ENCODE assay signal across 17 cellular contexts in genomic region chr2:51789908-51790307, GRCh38.
DNase-seq lines count a peak whose midpoint lies in the region; ATAC-seq and TF ChIP-seq lines count a peak whose summit lies in the region.
"Had no signal": no experiment of that assay in that cellular context is flagged by ENCODE, and none has a peak within 500 bp of the region (broad histone marks: within the 10 kb centered on the region; RNA-seq: fewer than 3 reads in every experiment).

No MANE protein-coding gene starts in this region.

- peak overlapping the region; percentile 50 for H3K4me2 ChIP-seq in PC-3 (ENCODE audit: low read length)
- H3K4me2 ChIP-seq in osteoblast (ENCODE audit: insufficient read depth, low read length), result peak overlapping the region; percentile 32
- H3K4me2 ChIP-seq in trophoblast cell (ENCODE audit: low read length), result no peak overlapping the region

- CTCF ChIA-PET in PC-3 (lab: Charles Lee), result no interaction called here

- peak; percentile 98 for ATAC-seq in PC-3
- ATAC-seq in HG03097 (IDR thresholded peaks at IDR 0.05; ENCODE audit: low FRiP score, unreplicated experiment), result no peak
- ATAC-seq in sciatic nerve, result no peak
- ATAC-seq: HepG2 had no signal

- H4K20me1 ChIP-seq in PC-3 (ENCODE audit: low read length), result no peaks in the 10 kb centered on the region
- H4K20me1 ChIP-seq in osteoblast (ENCODE audit: insufficient read depth, low read length), result no peaks in the 10 kb centered on the region

- no peak overlapping the region for H4K8ac ChIP-seq in trophoblast cell (ENCODE audit: low read depth, low read length)

- no peak overlapping the region for H2BK120ac ChIP-seq in trophoblast cell (ENCODE audit: insufficient read depth, low read length, poor library complexity)

- no peak overlapping the region for H3K23ac ChIP-seq in trophoblast cell (ENCODE audit: low read length)

- H3K4me1 ChIP-seq in PC-3 (ENCODE audit: insufficient read depth, low read length), result peaks cover 12% of the 10 kb centered on the region
- peaks cover 5% of the 10 kb centered on the region for H3K4me1 ChIP-seq in osteoblast (ENCODE audit: insufficient read depth, low read length)
- no peaks in the 10 kb centered on the region for H3K4me1 ChIP-seq in trophoblast cell (ENCODE audit: control insufficient read depth in 1 of 2, insufficient read depth in 2 of 2, low read length in 2 of 2)
- H3K4me1 ChIP-seq: BE2C, HAP-1 had no signal

- no peaks in the 10 kb centered on the region for H3K36me3 ChIP-seq in PC-3 (ENCODE audit: low read depth, low read length)
- H3K36me3 ChIP-seq in osteoblast (ENCODE audit: insufficient read depth, low read length), result no peaks in the 10 kb centered on the region
- no peaks in the 10 kb centered on the region for H3K36me3 ChIP-seq in trophoblast cell (ENCODE audit: control insufficient read depth in 1 of 2, insufficient read depth in 2 of 2, low read length in 2 of 2)
- H3K36me3 ChIP-seq: BE2C, HAP-1 had no signal

- H3K14ac ChIP-seq in trophoblast cell (ENCODE audit: low read length), result no peak overlapping the region

- H2BK5ac ChIP-seq in trophoblast cell (ENCODE audit: low read depth, low read length, poor library complexity), result no peak overlapping the region

- H2AFZ ChIP-seq in PC-3 (ENCODE audit: low read length), result no peak overlapping the region
- H2AFZ ChIP-seq in osteoblast (ENCODE audit: low read length), result peak overlapping the region; percentile 69
- H2AFZ ChIP-seq in trophoblast cell (ENCODE audit: insufficient read depth, low read length, poor library complexity), result no peak overlapping the region

- H3K79me2 ChIP-seq in PC-3 (ENCODE audit: low read length) (no peaks in the 10 kb centered on the region), osteoblast (ENCODE audit: insufficient read depth, low read length) (no peaks in the 10 kb centered on the region), trophoblast cell (ENCODE audit: control insufficient read depth, insufficient read depth, low read length, poor library complexity) (no peaks in the 10 kb centered on the region)

- no peaks in the 10 kb centered on the region for H3F3A ChIP-seq in PC-3 (ENCODE audit: low read length, unreplicated experiment)

- H4K91ac ChIP-seq in trophoblast cell (ENCODE audit: low read depth, low read length), result no peak overlapping the region

- H3K9me3 ChIP-seq in PC-3 (ENCODE audit: low read length) (no peaks in the 10 kb centered on the region), osteoblast (ENCODE audit: low read depth, low read length) (no peaks in the 10 kb centered on the region), trophoblast cell (ENCODE audit: insufficient read depth, low read depth, low read length) (peaks cover 2% of the 10 kb centered on the region)
- H3K9me3 ChIP-seq: BE2C, HAP-1 had no signal

- H3K9me2 ChIP-seq in PC-3 (replicated peaks; ENCODE audit: low read length), result no peaks in the 10 kb centered on the region

- no peaks in the 10 kb centered on the region for H3K79me1 ChIP-seq in trophoblast cell (ENCODE audit: low read length)

- no TSS peak for BruUV-seq in PC-3 (replicated peaks; lab: Mats Ljungman, UMichigan)

- DNase-seq in HCEC 1CT, result peak; percentile 19
- peak; percentile 81 for DNase-seq in PC-3
- DNase-seq in fibroblast of gingiva (ENCODE audit: low read depth), result peak; percentile 36
- DNase-seq in osteoblast (ENCODE audit: insufficient read length, low spot score, missing footprints), result no peak
- DNase-seq in sciatic nerve (ENCODE audit: low spot score), result no peak
- DNase-seq in trophoblast cell, result no peak
- DNase-seq in activated CD8-positive, alpha-beta memory T cell treated with anti-CD3 and anti-CD28 coated beads, Interleukin-2, amount 50 U/mL, for 4 hours, result no peak
- DNase-seq: BE2C; CD4-positive, alpha-beta memory T cell; COR-L47; DMS153; GF-D8; HFFc6 had no signal

- POLR2A ChIA-PET in PC-3 (lab: Charles Lee; ENCODE audit: unreplicated experiment), result interaction anchor here (0.6 kb wide), 1 partner anchor 10 kb away, joined by 15 read pairs; no protein-coding TSS in a partner anchor

- WGBS in trophoblast cell (ENCODE audit: extremely low coverage, insufficient coverage, insufficient read length), result no CpG with 5 or more reads among the region's 2 CpGs

- H3K4me3 ChIP-seq in PC-3 (ENCODE audit: low read length) (no peak overlapping the region), osteoblast (ENCODE audit: insufficient read depth, low read length) (no peak overlapping the region), trophoblast cell (ENCODE audit: low read depth, low read length) (no peak overlapping the region)
- H3K4me3 ChIP-seq: HAP-1 had no signal

- intact Hi-C loops in PC-3 (cut with micrococcal nuclease) (no loop called here), sciatic nerve (cut with DNase I) (no loop called here)

- H3K18ac ChIP-seq in trophoblast cell (ENCODE audit: low read length), result no peak overlapping the region

- H3K27ac ChIP-seq in PC-3 (ENCODE audit: low read length), result peak overlapping the region; percentile 45
- no peak overlapping the region for H3K27ac ChIP-seq in osteoblast (ENCODE audit: low read depth, low read length)
- H3K27ac ChIP-seq in trophoblast cell (ENCODE audit: low read depth, low read length), result no peak overlapping the region
- H3K27ac ChIP-seq: C4-2B had no signal

- H3K9ac ChIP-seq in PC-3 (ENCODE audit: low read length) (no peak overlapping the region), trophoblast cell (ENCODE audit: low read length) (no peak overlapping the region)

- no peak overlapping the region for H4K12ac ChIP-seq in trophoblast cell (ENCODE audit: low read depth, low read length)

- H3K27me3 ChIP-seq in PC-3 (ENCODE audit: low read length) (no peaks in the 10 kb centered on the region), osteoblast (ENCODE audit: insufficient read depth, low read length) (no peaks in the 10 kb centered on the region), trophoblast cell (ENCODE audit: insufficient read depth, low read length) (no peaks in the 10 kb centered on the region)
- H3K27me3 ChIP-seq: BE2C had no signal

- no peak overlapping the region for H2AK5ac ChIP-seq in trophoblast cell (ENCODE audit: low read length)

- no peak overlapping the region for H3K4ac ChIP-seq in trophoblast cell (ENCODE audit: low read depth, low read length)

- TF ChIP-seq CTCF in PC-3 (conservative IDR thresholded peaks at IDR 0.05; ENCODE audit: low read depth, low read length), result no peak
- no peak for TF ChIP-seq CTCF in osteoblast (IDR thresholded peaks at IDR 0.05; ENCODE audit: extremely low read depth, low read depth, low read length)

- no peak overlapping the region for H2BK12ac ChIP-seq in trophoblast cell (ENCODE audit: low read length)

Comparison
In these comparisons a context has a peak if more than half of its experiments do, and no peak if none do; other contexts are left out.
1. DNase-seq: peak in HCEC 1CT (single experiment), PC-3 (single experiment) and fibroblast of gingiva (single experiment); none in osteoblast (single experiment), sciatic nerve (single experiment), trophoblast cell (0 of 2) and activated CD8-positive, alpha-beta memory T cell treated with anti-CD3 and anti-CD28 coated beads, Interleukin-2, amount 50 U/mL, for 4 hours (single experiment).